ENCODE assay signal across 8 cellular contexts in genomic region chr15:48965972-48966371, GRCh38. TPM values are rescaled to one million over a fixed set of nuclear protein-coding genes. Genes with fewer than 3 reads are reported as not detected.
DNase-seq lines count a peak whose midpoint lies in the region; ATAC-seq and TF ChIP-seq lines count a peak whose summit lies in the region.

No MANE protein-coding gene starts in this region.

- H3K27me3 Mint-ChIP-seq in activated CD8-positive, alpha-beta memory T cell treated with anti-CD3 and anti-CD28 coated beads, Interleukin-2, amount 10 ng/mL, durations not matched to agents 7 days and 5 days: peaks cover 11% of the 10 kb centered on the region

- CTCF ChIA-PET in activated CD8-positive, alpha-beta memory T cell treated with anti-CD3 and anti-CD28 coated beads, Interleukin-2, amount 10 ng/mL, durations not matched to agents 7 days and 5 days (lab: Charles Lee): interaction anchor here (0.6 to 6.5 kb wide), 28 partner anchors 8 to 1179 kb away, joined by 3 to 86 read pairs (median 4); partner anchors contain the start of genes CEP152, EID1 and SECISBP2L

- H3K36me3 ChIP-seq in esophagus squamous epithelium: no peaks in the 10 kb centered on the region

- H3K36me3 Mint-ChIP-seq in activated CD8-positive, alpha-beta memory T cell treated with anti-CD3 and anti-CD28 coated beads, Interleukin-2, amount 10 ng/mL, durations not matched to agents 7 days and 5 days: peaks cover 12% of the 10 kb centered on the region

- peak; percentile 74 for DNase-seq in activated CD8-positive, alpha-beta memory T cell treated with anti-CD3 and anti-CD28 coated beads, Interleukin-2, amount 10 ng/mL, durations not matched to agents 7 days and 5 days
- no peak for DNase-seq in activated CD8-positive, alpha-beta memory T cell treated with anti-CD3 and anti-CD28 coated beads, Interleukin-2, amount 50 U/mL, for 48 hours
- peak; percentile 81 for DNase-seq in NCI-H226
- DNase-seq in NCI-H1436 treated with DMSO at 0.1 percent for 48 hours (lab: John Stamatoyannopoulos, UW): no peak
- no peak for DNase-seq in esophagus squamous epithelium (lab: John Stamatoyannopoulos, UW)
- DNase-seq in NCI-H2196 treated with DMSO at 0.1 percent for 48 hours (lab: John Stamatoyannopoulos, UW; ENCODE audit: unreplicated experiment): no peak

- H3K4me1 ChIP-seq in esophagus squamous epithelium: peaks cover 12 to 21% (median 17%) of the 10 kb centered on the region in 3 donors

- peak overlapping the region; percentile 86 for H3K27ac Mint-ChIP-seq in activated CD8-positive, alpha-beta memory T cell treated with anti-CD3 and anti-CD28 coated beads, Interleukin-2, amount 10 ng/mL, durations not matched to agents 7 days and 5 days

- no peak overlapping the region for H3K4me3 ChIP-seq in esophagus squamous epithelium

- ATAC-seq in activated CD8-positive, alpha-beta memory T cell treated with anti-CD3 and anti-CD28 coated beads, Interleukin-2, amount 10 ng/mL, durations not matched to agents 7 days and 5 days: peak; percentile 52
- ATAC-seq in HG02588 (IDR thresholded peaks at IDR 0.05; ENCODE audit: unreplicated experiment) (peak; percentile 72), esophagus mucosa (peak; percentile 43)

- TF ChIP-seq CTCF in esophagus squamous epithelium (IDR thresholded peaks at IDR 0.05): no peak

- H3K4me3 Mint-ChIP-seq in activated CD8-positive, alpha-beta memory T cell treated with anti-CD3 and anti-CD28 coated beads, Interleukin-2, amount 10 ng/mL, durations not matched to agents 7 days and 5 days: peak overlapping the region; percentile 12

- H3K27ac ChIP-seq in esophagus squamous epithelium: no peak overlapping the region

- H3K9me3 ChIP-seq in esophagus squamous epithelium: no peaks in the 10 kb centered on the region

- H3K27me3 ChIP-seq in esophagus squamous epithelium: peaks cover 0 to 50% (median 0%) of the 10 kb centered on the region in 4 donors

- no peaks in the 10 kb centered on the region for H3K9me3 Mint-ChIP-seq in activated CD8-positive, alpha-beta memory T cell treated with anti-CD3 and anti-CD28 coated beads, Interleukin-2, amount 10 ng/mL, durations not matched to agents 7 days and 5 days (ENCODE audit: low read depth)

- TF ChIP-seq POLR2A in esophagus squamous epithelium (IDR thresholded peaks at IDR 0.05): no peak

- intact Hi-C loops in esophagus squamous epithelium (cut with DNase I): no loop called here

- H3K4me1 Mint-ChIP-seq in activated CD8-positive, alpha-beta memory T cell treated with anti-CD3 and anti-CD28 coated beads, Interleukin-2, amount 10 ng/mL, durations not matched to agents 7 days and 5 days: peaks cover 59% of the 10 kb centered on the region

RNA-seq across cellular contexts. Expression of gene SHC4, which starts 2.3 kb away (rescaled TPM):
- total RNA-seq in activated CD8-positive, alpha-beta memory T cell treated with anti-CD3 and anti-CD28 coated beads, Interleukin-2, amount 10 ng/mL, durations not matched to agents 7 days and 5 days: 1 to 10 TPM; 3.0 to 9.8 TPM
- total RNA-seq in esophagus mucosa: not detected
- total RNA-seq in esophagus squamous epithelium: under 1 TPM in 3 of 4 donors, not detected in 1; 0.18 to 0.50 (median 0.38) TPM

Comparison
In these comparisons a context has a peak if more than half of its experiments do, and no peak if none do; other contexts are left out.
1. DNase-seq: peak in activated CD8-positive, alpha-beta memory T cell treated with anti-CD3 and anti-CD28 coated beads, Interleukin-2, amount 10 ng/mL, durations not matched to agents 7 days and 5 days (single experiment) and NCI-H226 (single experiment); none in activated CD8-positive, alpha-beta memory T cell treated with anti-CD3 and anti-CD28 coated beads, Interleukin-2, amount 50 U/mL, for 48 hours (single experiment), NCI-H1436 treated with DMSO at 0.1 percent for 48 hours (single experiment), esophagus squamous epithelium (single experiment) and NCI-H2196 treated with DMSO at 0.1 percent for 48 hours (single experiment).
2. Peak in every context shown above with its lines, with median percentiles within 50 percentile points of each other: ATAC-seq.